ENCODE assay signal across 24 cellular contexts in the genomic region with DNA sequence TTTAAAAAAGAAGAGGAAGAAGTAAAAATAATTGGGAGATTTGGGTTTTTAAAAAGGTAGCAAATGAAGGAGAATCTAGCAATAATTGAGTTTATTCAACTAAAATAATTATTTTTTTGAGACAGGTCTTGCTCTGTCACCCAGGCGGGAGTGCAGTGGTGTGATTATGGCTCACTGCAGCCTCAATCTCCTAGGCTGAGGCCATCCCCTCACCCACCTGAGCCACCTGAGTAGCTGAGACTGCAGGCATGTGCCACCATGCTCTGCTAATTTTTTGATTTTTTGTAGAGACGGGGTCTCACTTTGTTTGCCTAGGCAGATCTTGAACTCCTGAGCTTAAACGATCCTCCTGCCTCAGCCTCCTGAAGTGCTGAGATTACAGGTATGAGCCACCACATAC. TPM values are rescaled to one million over a fixed set of nuclear protein-coding genes. Genes with fewer than 3 reads are reported as not detected.
DNase-seq lines count a peak whose midpoint lies in the region; ATAC-seq, FAIRE-seq and TF ChIP-seq lines count a peak whose summit lies in the region.
"Had no signal": no experiment of that assay in that cellular context is flagged by ENCODE, and none has a peak within 500 bp of the region (broad histone marks: within the 10 kb centered on the region; RNA-seq: fewer than 3 reads in every experiment).

No MANE protein-coding gene starts in this region.

- peaks cover 6% of the 10 kb centered on the region for H3K36me3 Mint-ChIP-seq in activated naive CD8-positive, alpha-beta T cell
- peaks cover 20% of the 10 kb centered on the region for H3K36me3 Mint-ChIP-seq in activated naive CD8-positive, alpha-beta T cell treated with anti-CD3 and anti-CD28 coated beads for 36 hours
- peaks cover 12% of the 10 kb centered on the region for H3K36me3 Mint-ChIP-seq in astrocyte (ENCODE audit: low read depth, unreplicated experiment)
- peaks cover 86% of the 10 kb centered on the region for H3K36me3 Mint-ChIP-seq in stimulated activated effector memory CD8-positive, alpha-beta T cell treated with anti-CD3 and anti-CD28 coated beads, Interleukin-12 subunit alpha, Interleukin-12 subunit beta, amount 100 ng/mL, for 72 hours
- peaks cover 44% of the 10 kb centered on the region for H3K36me3 Mint-ChIP-seq in GM23338 (ENCODE audit: low read depth)
- peaks cover 33% of the 10 kb centered on the region for H3K36me3 Mint-ChIP-seq in activated T-helper 1 cell treated with anti-CD3 and anti-CD28 coated beads, Interleukin-12 subunit alpha, Interleukin-12 subunit beta, Interleukin-2, Interleukin-4 antibody, amounts not matched to agents 30 ng/mL and 10 ng/mL and 1 ng/mL, durations not matched to agents 14 hours and 24 hours and 36 hours (ENCODE audit: low read depth)

- H3K9me3 ChIP-seq in astrocyte (ENCODE audit: insufficient read depth, low read depth, low read length) (no peaks in the 10 kb centered on the region), tibial nerve (no peaks in the 10 kb centered on the region)
- H3K9me3 ChIP-seq: BE2C, BLaER1 had no signal

- H3K4me2 ChIP-seq in astrocyte (ENCODE audit: low read length) (no peak overlapping the region), GM23338 (no peak overlapping the region)
- H3K4me2 ChIP-seq: BLaER1 had no signal

- ATAC-seq in stimulated activated effector memory CD8-positive, alpha-beta T cell treated with anti-CD3 and anti-CD28 coated beads, Interleukin-12 subunit alpha, Interleukin-12 subunit beta, amount 100 ng/mL, for 72 hours, result no peak
- ATAC-seq in GM23338, result no peak

- WGBS in tibial nerve, 2 donors, result 92 to 94% methylated on average over 3 of the region's 3 CpGs

- no peak for TF ChIP-seq POLR2A in tibial nerve (IDR thresholded peaks at IDR 0.05)

- H3K27ac ChIP-seq in astrocyte (ENCODE audit: low read depth, low read length), result no peak overlapping the region
- no peak overlapping the region for H3K27ac ChIP-seq in tibial nerve
- H3K27ac ChIP-seq in GM23338 (ENCODE audit: low read depth), result no peak overlapping the region
- H3K27ac ChIP-seq: BLaER1 had no signal

- peak overlapping the region; percentile 55 for H3K27ac Mint-ChIP-seq in activated naive CD8-positive, alpha-beta T cell
- H3K27ac Mint-ChIP-seq in activated naive CD8-positive, alpha-beta T cell treated with anti-CD3 and anti-CD28 coated beads for 36 hours, result no peak overlapping the region
- H3K27ac Mint-ChIP-seq in astrocyte (ENCODE audit: unreplicated experiment), result peak overlapping the region; percentile 7
- H3K27ac Mint-ChIP-seq in stimulated activated effector memory CD8-positive, alpha-beta T cell treated with anti-CD3 and anti-CD28 coated beads, Interleukin-12 subunit alpha, Interleukin-12 subunit beta, amount 100 ng/mL, for 72 hours, result peak overlapping the region; percentile 12
- no peak overlapping the region for H3K27ac Mint-ChIP-seq in GM23338
- H3K27ac Mint-ChIP-seq in activated T-helper 1 cell treated with anti-CD3 and anti-CD28 coated beads, Interleukin-12 subunit alpha, Interleukin-12 subunit beta, Interleukin-2, Interleukin-4 antibody, amounts not matched to agents 30 ng/mL and 10 ng/mL and 1 ng/mL, durations not matched to agents 14 hours and 24 hours and 36 hours, result no peak overlapping the region

- H3K4me1 Mint-ChIP-seq in activated naive CD8-positive, alpha-beta T cell (ENCODE audit: low read depth), result no peaks in the 10 kb centered on the region
- H3K4me1 Mint-ChIP-seq in activated naive CD8-positive, alpha-beta T cell treated with anti-CD3 and anti-CD28 coated beads for 36 hours, result peaks cover 1% of the 10 kb centered on the region
- H3K4me1 Mint-ChIP-seq in astrocyte (ENCODE audit: low read depth, unreplicated experiment) (no peaks in the 10 kb centered on the region), GM23338 (peaks cover 8% of the 10 kb centered on the region; the same call in 2 of the 3 replicates)
- no peaks in the 10 kb centered on the region for H3K4me1 Mint-ChIP-seq in stimulated activated effector memory CD8-positive, alpha-beta T cell treated with anti-CD3 and anti-CD28 coated beads, Interleukin-12 subunit alpha, Interleukin-12 subunit beta, amount 100 ng/mL, for 72 hours
- H3K4me1 Mint-ChIP-seq in activated T-helper 1 cell treated with anti-CD3 and anti-CD28 coated beads, Interleukin-12 subunit alpha, Interleukin-12 subunit beta, Interleukin-2, Interleukin-4 antibody, amounts not matched to agents 30 ng/mL and 10 ng/mL and 1 ng/mL, durations not matched to agents 14 hours and 24 hours and 36 hours (ENCODE audit: low read depth), result no peaks in the 10 kb centered on the region
- H3K4me1 Mint-ChIP-seq: CD14-positive monocyte had no signal

- H3K4me1 ChIP-seq in astrocyte (ENCODE audit: insufficient read depth, low read length), result no peaks in the 10 kb centered on the region
- H3K4me1 ChIP-seq in tibial nerve, result no peaks in the 10 kb centered on the region
- no peaks in the 10 kb centered on the region; the same call in none of the 2 replicates for H3K4me1 ChIP-seq in GM23338 (ENCODE audit: insufficient read depth)
- H3K4me1 ChIP-seq: BE2C, BLaER1 had no signal

- intact Hi-C loops in activated T-helper 1 cell treated with anti-CD3 and anti-CD28 coated beads, Interleukin-12 subunit alpha, Interleukin-12 subunit beta, Interleukin-2, Interleukin-4 antibody, amounts not matched to agents 30 ng/mL and 10 ng/mL and 1 ng/mL, durations not matched to agents 14 hours and 24 hours and 36 hours (cut with micrococcal nuclease), result no loop called here

- TF ChIP-seq CTCF in astrocyte (IDR thresholded peaks at IDR 0.05; ENCODE audit: insufficient read depth, low read depth, low read length), result no peak
- TF ChIP-seq CTCF in tibial nerve (IDR thresholded peaks at IDR 0.05), result no peak
- TF ChIP-seq CTCF in GM23338 (conservative IDR thresholded peaks at IDR 0.05; ENCODE audit: low read depth in 2 of 2), result no peak

- no peak for DNase-seq in activated naive CD8-positive, alpha-beta T cell treated with anti-CD3 and anti-CD28 coated beads for 36 hours
- no peak for DNase-seq in astrocyte (ENCODE audit: low read depth)
- DNase-seq in stimulated activated effector memory CD8-positive, alpha-beta T cell treated with anti-CD3 and anti-CD28 coated beads, Interleukin-12 subunit alpha, Interleukin-12 subunit beta, amount 100 ng/mL, for 72 hours (ENCODE audit: low spot score in 2 of 2), result no peak
- no peak for DNase-seq in tibial nerve (ENCODE audit: low spot score in 2 of 2)
- no peak for DNase-seq in GM23338 (ENCODE audit: low spot score)
- DNase-seq in activated T-helper 1 cell treated with anti-CD3 and anti-CD28 coated beads, Interleukin-12 subunit alpha, Interleukin-12 subunit beta, Interleukin-2, Interleukin-4 antibody, amounts not matched to agents 30 ng/mL and 10 ng/mL and 1 ng/mL, durations not matched to agents 14 hours and 24 hours and 36 hours (ENCODE audit: low spot score), result no peak
- DNase-seq: 8988T; ACHN; BE2C; C1 segment of cervical spinal cord; Calu3; CD4-positive, alpha-beta memory T cell; CD4-positive, CD25-positive, alpha-beta regulatory T cell; CD8-positive, alpha-beta memory T cell; COR-L47; DMS79 treated with DMSO at 0.1 percent for 48 hours; GF-D8 had no signal

- H3K4me3 ChIP-seq in astrocyte (ENCODE audit: insufficient read depth, low read depth, low read length), result no peak overlapping the region
- H3K4me3 ChIP-seq in tibial nerve, result no peak overlapping the region
- no peak overlapping the region for H3K4me3 ChIP-seq in GM23338
- H3K4me3 ChIP-seq: BLaER1 had no signal

- H3K9ac ChIP-seq in astrocyte (ENCODE audit: low read length), result no peak overlapping the region
- H3K9ac ChIP-seq: BLaER1 had no signal

- H3K79me2 ChIP-seq in astrocyte (ENCODE audit: insufficient read depth, low read length), result no peaks in the 10 kb centered on the region
- H3K79me2 ChIP-seq in GM23338 (replicated peaks; ENCODE audit: insufficient read depth), result no peaks in the 10 kb centered on the region

- FAIRE-seq in astrocyte (lab: Jason Lieb, UNC), result no peak
- FAIRE-seq: A204.1, D721Med, GM12891, GM19239 had no signal

- TF ChIP-seq EP300 in tibial nerve (IDR thresholded peaks at IDR 0.05), result no peak

- no peaks in the 10 kb centered on the region for H3F3A ChIP-seq in GM23338 (replicated peaks; ENCODE audit: low read depth)

- no peaks in the 10 kb centered on the region for H3K9me2 ChIP-seq in GM23338 (ENCODE audit: insufficient read depth)

- H3K27me3 ChIP-seq in astrocyte (ENCODE audit: insufficient read depth, low read length) (no peaks in the 10 kb centered on the region), tibial nerve (no peaks in the 10 kb centered on the region), GM23338 (ENCODE audit: insufficient read depth) (no peaks in the 10 kb centered on the region)
- H3K27me3 ChIP-seq: BE2C, BLaER1 had no signal

- no peak overlapping the region for H2AFZ ChIP-seq in astrocyte (ENCODE audit: low read depth, low read length)
- H2AFZ ChIP-seq in GM23338, result no peak overlapping the region

- no peaks in the 10 kb centered on the region for H3K27me3 Mint-ChIP-seq in activated naive CD8-positive, alpha-beta T cell
- H3K27me3 Mint-ChIP-seq in activated naive CD8-positive, alpha-beta T cell treated with anti-CD3 and anti-CD28 coated beads for 36 hours, result no peaks in the 10 kb centered on the region
- H3K27me3 Mint-ChIP-seq in astrocyte (ENCODE audit: low read depth, unreplicated experiment) (no peaks in the 10 kb centered on the region), GM23338 (ENCODE audit: insufficient read depth, low read depth, poor library complexity) (peaks cover 4% of the 10 kb centered on the region)
- H3K27me3 Mint-ChIP-seq in activated T-helper 1 cell treated with anti-CD3 and anti-CD28 coated beads, Interleukin-12 subunit alpha, Interleukin-12 subunit beta, Interleukin-2, Interleukin-4 antibody, amounts not matched to agents 30 ng/mL and 10 ng/mL and 1 ng/mL, durations not matched to agents 14 hours and 24 hours and 36 hours (ENCODE audit: insufficient read depth), result no peaks in the 10 kb centered on the region
- H3K27me3 Mint-ChIP-seq: CD4-positive, alpha-beta memory T cell; CD4-positive, CD25-positive, alpha-beta regulatory T cell; CD8-positive, alpha-beta memory T cell had no signal

- H3K4me3 Mint-ChIP-seq in activated naive CD8-positive, alpha-beta T cell, result no peak overlapping the region
- H3K4me3 Mint-ChIP-seq in activated naive CD8-positive, alpha-beta T cell treated with anti-CD3 and anti-CD28 coated beads for 36 hours, result no peak overlapping the region
- H3K4me3 Mint-ChIP-seq in astrocyte (ENCODE audit: unreplicated experiment) (no peak overlapping the region), GM23338 (no peak overlapping the region)
- H3K4me3 Mint-ChIP-seq in stimulated activated effector memory CD8-positive, alpha-beta T cell treated with anti-CD3 and anti-CD28 coated beads, Interleukin-12 subunit alpha, Interleukin-12 subunit beta, amount 100 ng/mL, for 72 hours, result no peak overlapping the region
- no peak overlapping the region for H3K4me3 Mint-ChIP-seq in activated T-helper 1 cell treated with anti-CD3 and anti-CD28 coated beads, Interleukin-12 subunit alpha, Interleukin-12 subunit beta, Interleukin-2, Interleukin-4 antibody, amounts not matched to agents 30 ng/mL and 10 ng/mL and 1 ng/mL, durations not matched to agents 14 hours and 24 hours and 36 hours
- H3K4me3 Mint-ChIP-seq: CD14-positive monocyte; CD4-positive, alpha-beta memory T cell; CD4-positive, CD25-positive, alpha-beta regulatory T cell; CD8-positive, alpha-beta memory T cell had no signal

- H3K36me3 ChIP-seq in astrocyte (ENCODE audit: insufficient read depth, low read length), result peaks cover 23% of the 10 kb centered on the region
- H3K36me3 ChIP-seq in tibial nerve, result peaks cover 0 to 84% (median 7%) of the 10 kb centered on the region in 3 donors
- H3K36me3 ChIP-seq in GM23338 (ENCODE audit: insufficient read depth), result peaks cover 2% of the 10 kb centered on the region
- H3K36me3 ChIP-seq: BE2C had no signal

- no peaks in the 10 kb centered on the region for H4K20me1 ChIP-seq in astrocyte (ENCODE audit: insufficient read depth, low read length)
- no peaks in the 10 kb centered on the region for H4K20me1 ChIP-seq in GM23338 (replicated peaks; ENCODE audit: insufficient read depth)
- H4K20me1 ChIP-seq: BLaER1 had no signal

- no peaks in the 10 kb centered on the region for H3K9me3 Mint-ChIP-seq in activated naive CD8-positive, alpha-beta T cell (ENCODE audit: low read depth)
- no peaks in the 10 kb centered on the region for H3K9me3 Mint-ChIP-seq in activated naive CD8-positive, alpha-beta T cell treated with anti-CD3 and anti-CD28 coated beads for 36 hours
- H3K9me3 Mint-ChIP-seq in astrocyte (ENCODE audit: unreplicated experiment) (no peaks in the 10 kb centered on the region), GM23338 (0 out of 3 replicates have a peak, but pooled peaks cover 2% of the 10 kb centered on the region)
- H3K9me3 Mint-ChIP-seq in stimulated activated effector memory CD8-positive, alpha-beta T cell treated with anti-CD3 and anti-CD28 coated beads, Interleukin-12 subunit alpha, Interleukin-12 subunit beta, amount 100 ng/mL, for 72 hours, result no peaks in the 10 kb centered on the region
- no peaks in the 10 kb centered on the region for H3K9me3 Mint-ChIP-seq in activated T-helper 1 cell treated with anti-CD3 and anti-CD28 coated beads, Interleukin-12 subunit alpha, Interleukin-12 subunit beta, Interleukin-2, Interleukin-4 antibody, amounts not matched to agents 30 ng/mL and 10 ng/mL and 1 ng/mL, durations not matched to agents 14 hours and 24 hours and 36 hours
- H3K9me3 Mint-ChIP-seq: CD14-positive monocyte; CD4-positive, alpha-beta memory T cell; CD4-positive, CD25-positive, alpha-beta regulatory T cell; CD8-positive, alpha-beta memory T cell had no signal

RNA-seq across cellular contexts. Expression of gene ARF4, which starts 27.7 kb away (rescaled TPM):
- 10 to 100 TPM; 67.4 to 67.8 TPM for total RNA-seq in activated naive CD8-positive, alpha-beta T cell treated with anti-CD3 and anti-CD28 coated beads for 36 hours
- total RNA-seq in astrocyte (471 and 472 TPM in 2 replicates), tibial nerve (10 to 100 TPM; 53.7 to 96.9 (median 83.9) TPM)
- total RNA-seq in GM23338 (2014; rRNA removed; shearing (Covaris generic)), result 144 and 157 TPM in 2 replicates
- polyA plus RNA-seq in GM23338 (2016; fragmentation: Nextera tagmentation; extraction: Ambion mirVana), result 227 and 249 TPM in 2 replicates
- 93.2 and 97.0 TPM in 2 replicates for total RNA-seq in activated T-helper 1 cell treated with anti-CD3 and anti-CD28 coated beads, Interleukin-12 subunit alpha, Interleukin-12 subunit beta, Interleukin-2, Interleukin-4 antibody, amounts not matched to agents 30 ng/mL and 10 ng/mL and 1 ng/mL, durations not matched to agents 14 hours and 24 hours and 36 hours

Comparison
In these comparisons a context has a peak if more than half of its experiments do, and no peak if none do; other contexts are left out.
1. H3K27ac Mint-ChIP-seq: peak in activated naive CD8-positive, alpha-beta T cell (single experiment), astrocyte (single experiment) and stimulated activated effector memory CD8-positive, alpha-beta T cell treated with anti-CD3 and anti-CD28 coated beads, Interleukin-12 subunit alpha, Interleukin-12 subunit beta, amount 100 ng/mL, for 72 hours (single experiment); none in activated naive CD8-positive, alpha-beta T cell treated with anti-CD3 and anti-CD28 coated beads for 36 hours (single experiment), GM23338 (single experiment) and activated T-helper 1 cell treated with anti-CD3 and anti-CD28 coated beads, Interleukin-12 subunit alpha, Interleukin-12 subunit beta, Interleukin-2, Interleukin-4 antibody, amounts not matched to agents 30 ng/mL and 10 ng/mL and 1 ng/mL, durations not matched to agents 14 hours and 24 hours and 36 hours (single experiment).